ENCODE assay signal across 9 cellular contexts in genomic region chr6:150005761-150006651, GRCh38. TPM values are rescaled to one million over a fixed set of nuclear protein-coding genes. Genes with fewer than 3 reads are reported as not detected.
DNase-seq lines count a peak whose midpoint lies in the region; ATAC-seq, FAIRE-seq and TF ChIP-seq lines count a peak whose summit lies in the region.
"Had no signal": no experiment of that assay in that cellular context is flagged by ENCODE, and none has a peak within 500 bp of the region (broad histone marks: within the 10 kb centered on the region; RNA-seq: fewer than 3 reads in every experiment).

No MANE protein-coding gene starts in this region.

- H4K20me1 ChIP-seq in SK-N-SH (ENCODE audit: insufficient read depth) = no peaks in the 10 kb centered on the region
- H4K20me1 ChIP-seq in keratinocyte (ENCODE audit: control insufficient read depth, extremely low read depth, insufficient read depth, low read length) = no peaks in the 10 kb centered on the region

- TF ChIP-seq CTCF in SK-N-SH (IDR thresholded peaks at IDR 0.05) = no peak
- TF ChIP-seq CTCF in keratinocyte (optimal IDR thresholded peaks at IDR 0.05 in 1 of 3, IDR thresholded peaks at IDR 0.05 in 1 of 3, conservative IDR thresholded peaks at IDR 0.05 in 1 of 3; ENCODE audit: extremely low read depth in 1 of 3, insufficient read depth in 2 of 3, low read length in 3 of 3) = no peak

- H3K9me3 Mint-ChIP-seq in activated T-helper 2 cell treated with anti-CD3 and anti-CD28 coated beads, Interferon-gamma antibody, Interleukin-2, Interleukin-4, amounts not matched to agents 10 μg/mL and 5 μg/mL and 100 μg/mL, durations not matched to agents 14 hours and 24 hours and 36 hours = peaks cover 3% of the 10 kb centered on the region
- peaks cover 0 to 4% of the 10 kb centered on the region in 2 donors for H3K9me3 Mint-ChIP-seq in stimulated activated naive B cell treated with anti-CD40 and anti-IgM and Interleukin-4, amounts not matched to agents 10 μg/mL and 1 μg/mL and 100 μg/mL, for 72 hours

- no peak for TF ChIP-seq RAD21 in SK-N-SH (IDR thresholded peaks at IDR 0.05; ENCODE audit: low read length)

- FAIRE-seq in keratinocyte (lab: Jason Lieb, UNC) = no peak

- 57% methylated on average over 8 of the region's 14 CpGs for WGBS in SK-N-SH (ENCODE audit: low lambda C conversion rate)

- H3K4me2 ChIP-seq in SK-N-SH (peak overlapping the region; percentile 88; the same call in 1 of the 2 replicates), keratinocyte (ENCODE audit: control insufficient read depth, extremely low read depth, insufficient read depth, low read depth, low read length) (peak overlapping the region; percentile 83)

- H3K27ac ChIP-seq in SK-N-SH (ENCODE audit: low read depth in 2 of 2, low read length in 1 of 2) (no peak overlapping the region), keratinocyte (ENCODE audit: control insufficient read depth, insufficient read depth, low read length) (no peak overlapping the region)

- CTCF ChIA-PET in SK-N-SH (lab: Yijun Ruan, JAX) = interaction anchor here (0.6 to 2.2 kb wide), 4 partner anchors 9 to 64 kb away, joined by 3 to 7 read pairs (median 4); partner anchors contain the start of gene ULBP3

- intact Hi-C loops in activated T-helper 2 cell treated with anti-CD3 and anti-CD28 coated beads, Interferon-gamma antibody, Interleukin-2, Interleukin-4, amounts not matched to agents 10 μg/mL and 5 μg/mL and 100 μg/mL, durations not matched to agents 14 hours and 24 hours and 36 hours (cut with micrococcal nuclease) = loop anchor here (5.0 to 10.0 kb wide), 4 partner anchors 61 to 441 kb away; partner anchors contain the start of genes GINM1, LATS1, LRP11 and ULBP3

- DNase-seq in SK-N-SH = no peak
- DNase-seq in activated T-helper 2 cell treated with anti-CD3 and anti-CD28 coated beads, Interferon-gamma antibody, Interleukin-2, Interleukin-4, amounts not matched to agents 10 μg/mL and 5 μg/mL and 100 μg/mL, durations not matched to agents 14 hours and 24 hours and 36 hours (ENCODE audit: low spot score) = no peak
- no peak for DNase-seq in keratinocyte (ENCODE audit: low read depth, low spot score)
- DNase-seq in stimulated activated naive B cell treated with anti-CD40 and anti-IgM and Interleukin-4, amounts not matched to agents 10 μg/mL and 1 μg/mL and 100 μg/mL, for 72 hours = no peak
- no peak for DNase-seq in cerebellar cortex (ENCODE audit: low spot score)
- no peak for DNase-seq in NK-92 treated with Interleukin-12 subunit alpha and Interleukin-12 subunit beta, amount 100 ng/mL, for 24 hours (lab: John Stamatoyannopoulos, UW)
- no peak for DNase-seq in DMS153 treated with DMSO at 0.1 percent for 48 hours (lab: John Stamatoyannopoulos, UW; ENCODE audit: unreplicated experiment)

- H3K9me3 ChIP-seq in SK-N-SH (no peaks in the 10 kb centered on the region), keratinocyte (ENCODE audit: control insufficient read depth, low read depth, low read length) (no peaks in the 10 kb centered on the region)

- H2AFZ ChIP-seq in SK-N-SH (ENCODE audit: low read depth) (peak overlapping the region; percentile 88; the same call in 1 of the 2 replicates), keratinocyte (ENCODE audit: control insufficient read depth, low read length) (no peak overlapping the region)

- no peaks in the 10 kb centered on the region for H3K9me2 ChIP-seq in SK-N-SH

- H3K9me1 ChIP-seq in keratinocyte (ENCODE audit: control insufficient read depth, extremely low read depth, insufficient read depth, low read length) = no peaks in the 10 kb centered on the region

- dilution Hi-C loops in keratinocyte (cut with MboI; ENCODE audit: extremely low pct_ligation_motif_present, low sequenced_read_pairs) = no loop called here

- peaks cover 35% of the 10 kb centered on the region for H3K27me3 Mint-ChIP-seq in activated T-helper 2 cell treated with anti-CD3 and anti-CD28 coated beads, Interferon-gamma antibody, Interleukin-2, Interleukin-4, amounts not matched to agents 10 μg/mL and 5 μg/mL and 100 μg/mL, durations not matched to agents 14 hours and 24 hours and 36 hours (ENCODE audit: low read depth)
- peaks cover 27 to 68% of the 10 kb centered on the region in 2 donors for H3K27me3 Mint-ChIP-seq in stimulated activated naive B cell treated with anti-CD40 and anti-IgM and Interleukin-4, amounts not matched to agents 10 μg/mL and 1 μg/mL and 100 μg/mL, for 72 hours

- H3K4me3 Mint-ChIP-seq in activated T-helper 2 cell treated with anti-CD3 and anti-CD28 coated beads, Interferon-gamma antibody, Interleukin-2, Interleukin-4, amounts not matched to agents 10 μg/mL and 5 μg/mL and 100 μg/mL, durations not matched to agents 14 hours and 24 hours and 36 hours (ENCODE audit: low read depth) = peak overlapping the region; percentile 84
- H3K4me3 Mint-ChIP-seq in stimulated activated naive B cell treated with anti-CD40 and anti-IgM and Interleukin-4, amounts not matched to agents 10 μg/mL and 1 μg/mL and 100 μg/mL, for 72 hours = peak overlapping the region; percentile 87 to 93

- H3K27me3 ChIP-seq in SK-N-SH (ENCODE audit: insufficient read depth) (peaks cover 22% of the 10 kb centered on the region), keratinocyte (ENCODE audit: control insufficient read depth, extremely low read depth, insufficient read depth, low read length) (peaks cover 6% of the 10 kb centered on the region)

- no peaks in the 10 kb centered on the region for H3K79me2 ChIP-seq in SK-N-SH (ENCODE audit: insufficient read depth)
- no peaks in the 10 kb centered on the region for H3K79me2 ChIP-seq in keratinocyte (ENCODE audit: control insufficient read depth, insufficient read depth, low read length)

- H3K4me3 ChIP-seq in SK-N-SH (ENCODE audit: low read depth in 2 of 2, low read length in 1 of 2) (peak overlapping the region; percentile 56 to 63), keratinocyte (ENCODE audit: control insufficient read depth in 2 of 3, extremely low read depth in 1 of 3, insufficient read depth in 2 of 3, low read depth in 1 of 3, low read length in 3 of 3) (peak overlapping the region; percentile 66 to 75 (median 75))

- H3K9ac ChIP-seq in SK-N-SH (no peak overlapping the region), keratinocyte (ENCODE audit: control insufficient read depth, extremely low read depth, insufficient read depth, low read length) (peak overlapping the region; percentile 56)

- ATAC-seq in SK-N-SH treated with all-trans-retinoic acid at 6 μM for 48 hours = no peak
- ATAC-seq in stimulated activated naive B cell treated with anti-CD40 and anti-IgM and Interleukin-4, amounts not matched to agents 10 μg/mL and 1 μg/mL and 100 μg/mL, for 72 hours (replicated peaks) = no peak

- POLR2A ChIA-PET in SK-N-SH (lab: Yijun Ruan, JAX) = no interaction called here

- peaks cover 11% of the 10 kb centered on the region for H3K36me3 Mint-ChIP-seq in activated T-helper 2 cell treated with anti-CD3 and anti-CD28 coated beads, Interferon-gamma antibody, Interleukin-2, Interleukin-4, amounts not matched to agents 10 μg/mL and 5 μg/mL and 100 μg/mL, durations not matched to agents 14 hours and 24 hours and 36 hours (ENCODE audit: low read depth)
- peaks cover 8 to 14% of the 10 kb centered on the region in 2 donors for H3K36me3 Mint-ChIP-seq in stimulated activated naive B cell treated with anti-CD40 and anti-IgM and Interleukin-4, amounts not matched to agents 10 μg/mL and 1 μg/mL and 100 μg/mL, for 72 hours

- no peak for TF ChIP-seq EP300 in SK-N-SH (IDR thresholded peaks at IDR 0.05; ENCODE audit: borderline replicate concordance in 1 of 2, low read depth in 1 of 2, low read length in 1 of 2)

- peaks cover 40% of the 10 kb centered on the region for H3K4me1 Mint-ChIP-seq in activated T-helper 2 cell treated with anti-CD3 and anti-CD28 coated beads, Interferon-gamma antibody, Interleukin-2, Interleukin-4, amounts not matched to agents 10 μg/mL and 5 μg/mL and 100 μg/mL, durations not matched to agents 14 hours and 24 hours and 36 hours (ENCODE audit: low read depth)
- H3K4me1 Mint-ChIP-seq in stimulated activated naive B cell treated with anti-CD40 and anti-IgM and Interleukin-4, amounts not matched to agents 10 μg/mL and 1 μg/mL and 100 μg/mL, for 72 hours = peaks cover 35 to 41% of the 10 kb centered on the region in 2 donors

- H3K36me3 ChIP-seq in SK-N-SH (replicated peaks in 1 of 2; ENCODE audit: control insufficient read depth in 1 of 2, insufficient read depth in 2 of 2, low read length in 1 of 2) (no peaks in the 10 kb centered on the region), keratinocyte (ENCODE audit: control insufficient read depth in 2 of 2, extremely low read depth in 1 of 2, insufficient read depth in 2 of 2, low read length in 2 of 2) (no peaks in the 10 kb centered on the region)

- no peaks in the 10 kb centered on the region for H3F3A ChIP-seq in SK-N-SH (replicated peaks; ENCODE audit: insufficient read depth)

- H3K27ac Mint-ChIP-seq in activated T-helper 2 cell treated with anti-CD3 and anti-CD28 coated beads, Interferon-gamma antibody, Interleukin-2, Interleukin-4, amounts not matched to agents 10 μg/mL and 5 μg/mL and 100 μg/mL, durations not matched to agents 14 hours and 24 hours and 36 hours = no peak overlapping the region
- H3K27ac Mint-ChIP-seq in stimulated activated naive B cell treated with anti-CD40 and anti-IgM and Interleukin-4, amounts not matched to agents 10 μg/mL and 1 μg/mL and 100 μg/mL, for 72 hours = peak overlapping the region; percentile 83

- H3K4me1 ChIP-seq in SK-N-SH (ENCODE audit: control insufficient read depth in 1 of 2, insufficient read depth in 2 of 2, low read depth in 1 of 2, low read length in 1 of 2) (peaks cover 0 to 3% of the 10 kb centered on the region in 2 experiments; a peak in 1 of 4 replicates), keratinocyte (ENCODE audit: control insufficient read depth, extremely low read depth, insufficient read depth, low read length) (peaks cover 10% of the 10 kb centered on the region)

RNA-seq across cellular contexts. Expression of gene RAET1L, which starts 19.3 kb away (rescaled TPM):
- polyA plus RNA-seq in SK-N-SH (2012; rRNA removed) = not detected in 2 replicates
- not detected in 2 replicates for polyA plus RNA-seq in SK-N-SH (2012; cell fraction: cytosol; rRNA removed)
- polyA plus RNA-seq in SK-N-SH (2012; cell fraction: nucleus; rRNA removed) = 0.05 TPM in 1 of 2 replicates, not detected in the other
- not detected in 2 replicates for total RNA-seq in activated T-helper 2 cell treated with anti-CD3 and anti-CD28 coated beads, Interferon-gamma antibody, Interleukin-2, Interleukin-4, amounts not matched to agents 10 μg/mL and 5 μg/mL and 100 μg/mL, durations not matched to agents 14 hours and 24 hours and 36 hours
- polyA plus RNA-seq in keratinocyte = 6.9 to 12.2 TPM (median 8.5 TPM) in 3 replicates
- 20.1 TPM for polyA plus RNA-seq in keratinocyte (2011; ENCODE audit: low read depth)
- polyA plus RNA-seq in keratinocyte (2011; cell fraction: cytosol; rRNA removed) = 11.2 and 13.4 TPM in 2 replicates
- 51.6 and 62.6 TPM in 2 replicates for polyA plus RNA-seq in keratinocyte (2011; cell fraction: nucleus; rRNA removed)
- polyA plus RNA-seq in keratinocyte (2012; ENCODE audit: low replicate concordance) = 11.4 and 56.6 TPM in 2 replicates
- 4.7 to 8.5 TPM (median 7.5 TPM) in 3 replicates for polyA minus RNA-seq in keratinocyte
- polyA minus RNA-seq in keratinocyte (2011; cell fraction: cytosol; rRNA and poly(A)+ RNA removed) = 7.3 TPM
- polyA minus RNA-seq in keratinocyte (2011; cell fraction: nucleus; rRNA and poly(A)+ RNA removed) = 9.9 and 10.6 TPM in 2 replicates
- total RNA-seq: A172 had no signal

RNA-seq across cellular contexts. Expression of gene ULBP1, which starts 42.3 kb away (rescaled TPM):
- 0.02 TPM in 1 of 2 replicates, not detected in the other for polyA plus RNA-seq in SK-N-SH (2012; rRNA removed)
- 0.03 TPM in 2 replicates for polyA plus RNA-seq in SK-N-SH (2012; cell fraction: cytosol; rRNA removed)
- polyA plus RNA-seq in SK-N-SH (2012; cell fraction: nucleus; rRNA removed) = 0.01 and 0.02 TPM in 2 replicates
- total RNA-seq in activated T-helper 2 cell treated with anti-CD3 and anti-CD28 coated beads, Interferon-gamma antibody, Interleukin-2, Interleukin-4, amounts not matched to agents 10 μg/mL and 5 μg/mL and 100 μg/mL, durations not matched to agents 14 hours and 24 hours and 36 hours = 0.41 and 0.48 TPM in 2 replicates
- polyA plus RNA-seq in keratinocyte = 1.7 to 2.4 TPM (median 2.2 TPM) in 3 replicates
- polyA plus RNA-seq in keratinocyte (2011; ENCODE audit: low read depth) = 13.1 TPM
- polyA plus RNA-seq in keratinocyte (2011; cell fraction: cytosol; rRNA removed) = 2.6 and 4.4 TPM in 2 replicates
- polyA plus RNA-seq in keratinocyte (2011; cell fraction: nucleus; rRNA removed) = 5.7 and 6.8 TPM in 2 replicates
- polyA plus RNA-seq in keratinocyte (2012; ENCODE audit: low replicate concordance) = 1.7 and 6.9 TPM in 2 replicates
- polyA minus RNA-seq in keratinocyte = 0.39 to 0.67 TPM (median 0.59 TPM) in 3 replicates
- polyA minus RNA-seq in keratinocyte (2011; cell fraction: cytosol; rRNA and poly(A)+ RNA removed) = 0.77 TPM
- 1.3 and 3.1 TPM in 2 replicates for polyA minus RNA-seq in keratinocyte (2011; cell fraction: nucleus; rRNA and poly(A)+ RNA removed)
